ENCODE assay signal across 2 cellular contexts in the genomic region with DNA sequence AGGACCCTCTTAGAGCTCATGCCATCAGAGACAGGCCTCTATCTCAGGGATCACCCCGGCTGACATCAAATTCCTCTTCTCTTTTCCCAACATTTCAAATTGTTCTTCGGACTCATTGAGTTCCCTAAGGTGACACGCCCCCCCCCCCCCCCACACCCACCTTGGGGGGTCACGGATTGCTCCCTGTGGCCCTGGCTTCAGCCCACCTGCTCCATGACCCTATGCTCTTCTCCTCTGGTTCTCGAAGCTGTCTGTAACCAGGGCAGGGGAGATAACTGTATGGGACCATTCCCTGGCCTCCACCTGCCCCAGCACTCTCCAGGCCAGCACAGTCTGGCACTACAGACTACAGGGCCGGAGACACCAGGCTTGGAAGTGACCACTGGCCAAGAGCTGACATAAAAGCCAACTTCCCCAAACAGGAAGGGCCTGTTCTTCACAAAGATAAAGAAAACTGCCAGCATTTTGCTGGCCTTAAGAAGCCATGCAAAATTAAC.
TF ChIP-seq lines count a peak whose summit lies in the region.

No MANE protein-coding gene starts in this region.

TF ChIP-seq in GM23338, 12 proteins besides CTCF, POLR2A, EP300 and RAD21:
- no peak for TF ChIP-seq ZNF331 (CRISPR knock-in tag; IDR thresholded peaks at IDR 0.05; ENCODE audit: low read depth)
- no peak for TF ChIP-seq EZH2 (IDR thresholded peaks at IDR 0.05; ENCODE audit: low read depth, unreplicated experiment)
- TF ChIP-seq, protein P1, sequence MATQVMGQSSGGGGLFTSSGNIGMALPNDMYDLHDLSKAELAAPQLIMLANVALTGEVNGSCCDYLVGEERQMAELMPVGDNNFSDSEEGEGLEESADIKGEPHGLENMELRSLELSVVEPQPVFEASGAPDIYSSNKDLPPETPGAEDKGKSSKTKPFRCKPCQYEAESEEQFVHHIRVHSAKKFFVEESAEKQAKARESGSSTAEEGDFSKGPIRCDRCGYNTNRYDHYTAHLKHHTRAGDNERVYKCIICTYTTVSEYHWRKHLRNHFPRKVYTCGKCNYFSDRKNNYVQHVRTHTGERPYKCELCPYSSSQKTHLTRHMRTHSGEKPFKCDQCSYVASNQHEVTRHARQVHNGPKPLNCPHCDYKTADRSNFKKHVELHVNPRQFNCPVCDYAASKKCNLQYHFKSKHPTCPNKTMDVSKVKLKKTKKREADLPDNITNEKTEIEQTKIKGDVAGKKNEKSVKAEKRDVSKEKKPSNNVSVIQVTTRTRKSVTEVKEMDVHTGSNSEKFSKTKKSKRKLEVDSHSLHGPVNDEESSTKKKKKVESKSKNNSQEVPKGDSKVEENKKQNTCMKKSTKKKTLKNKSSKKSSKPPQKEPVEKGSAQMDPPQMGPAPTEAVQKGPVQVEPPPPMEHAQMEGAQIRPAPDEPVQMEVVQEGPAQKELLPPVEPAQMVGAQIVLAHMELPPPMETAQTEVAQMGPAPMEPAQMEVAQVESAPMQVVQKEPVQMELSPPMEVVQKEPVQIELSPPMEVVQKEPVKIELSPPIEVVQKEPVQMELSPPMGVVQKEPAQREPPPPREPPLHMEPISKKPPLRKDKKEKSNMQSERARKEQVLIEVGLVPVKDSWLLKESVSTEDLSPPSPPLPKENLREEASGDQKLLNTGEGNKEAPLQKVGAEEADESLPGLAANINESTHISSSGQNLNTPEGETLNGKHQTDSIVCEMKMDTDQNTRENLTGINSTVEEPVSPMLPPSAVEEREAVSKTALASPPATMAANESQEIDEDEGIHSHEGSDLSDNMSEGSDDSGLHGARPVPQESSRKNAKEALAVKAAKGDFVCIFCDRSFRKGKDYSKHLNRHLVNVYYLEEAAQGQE (IDR thresholded peaks at IDR 0.05; ENCODE audit: unreplicated experiment): no peak

TF ChIP-seq in GM12891, 5 proteins besides CTCF, POLR2A, EP300 and RAD21:
- TF ChIP-seq POLR2AphosphoS5 (IDR thresholded peaks at IDR 0.05; ENCODE audit: low read depth, low read length) (no peak), PAX5 (IDR thresholded peaks at IDR 0.05; ENCODE audit: insufficient read depth, low read length, severe bottlenecking) (no peak), SPI1 (IDR thresholded peaks at IDR 0.05; ENCODE audit: low read depth, low read length) (no peak), TAF1 (IDR thresholded peaks at IDR 0.05; ENCODE audit: low read depth, low read length) (no peak), POU2F2 (IDR thresholded peaks at IDR 0.05; ENCODE audit: low read depth, low read length) (no peak)
